8 cellular contexts compared by ENCODE assay signal in genomic region chr5:80181618-80182211, GRCh38.
DNase-seq lines count a peak whose midpoint lies in the region; ATAC-seq and TF ChIP-seq lines count a peak whose summit lies in the region.

No MANE protein-coding gene starts in this region.

- no peak overlapping the region for H3K4me3 ChIP-seq in upper lobe of left lung

- peaks cover 28 to 43% (median 33%) of the 10 kb centered on the region in 4 donors for H3K4me1 ChIP-seq in upper lobe of left lung

- no peak for TF ChIP-seq CTCF in upper lobe of left lung (IDR thresholded peaks at IDR 0.05)

- peaks cover 0 to 9% (median 0%) of the 10 kb centered on the region in 4 donors for H3K36me3 ChIP-seq in upper lobe of left lung

- H3K27ac ChIP-seq in upper lobe of left lung: peak overlapping the region; percentile 17 to 77 (median 52)

- ATAC-seq in upper lobe of left lung (ENCODE audit: low FRiP score in 2 of 2): peak; percentile 55 to 75
- ATAC-seq in GM18907 (IDR thresholded peaks at IDR 0.05; ENCODE audit: unreplicated experiment): no peak
- ATAC-seq in HG03280 (IDR thresholded peaks at IDR 0.05; ENCODE audit: unreplicated experiment): no peak
- ATAC-seq in GM21576 (IDR thresholded peaks at IDR 0.05; ENCODE audit: unreplicated experiment): no peak

- peak; percentile 39 for DNase-seq in stimulated activated CD8-positive, alpha-beta memory T cell treated with anti-CD3 and anti-CD28 coated beads, Interleukin-12 subunit alpha, Interleukin-12 subunit beta, amount 100 ng/mL, for 1 hour (ENCODE audit: low read depth)
- DNase-seq in stimulated activated CD8-positive, alpha-beta memory T cell treated with anti-CD3 and anti-CD28 coated beads, Interleukin-4, amount 100 ng/mL, for 48 hours: no peak
- DNase-seq in T-helper 2 cell: peak in 3 of 5 experiments; percentile 49 to 91 (median 59)
- peak; percentile 19 for DNase-seq in fibroblast of peridontal ligament (ENCODE audit: extremely low read depth)
- peak in 1 of 2 donors; percentile 74 for DNase-seq in upper lobe of left lung

- no peaks in the 10 kb centered on the region for H3K27me3 ChIP-seq in upper lobe of left lung

- peak in 2 of 4 donors; percentile 35 to 65 for TF ChIP-seq EP300 in upper lobe of left lung (IDR thresholded peaks at IDR 0.05)

- no peak for TF ChIP-seq POLR2A in upper lobe of left lung (IDR thresholded peaks at IDR 0.05)

- no peaks in the 10 kb centered on the region for H3K9me3 ChIP-seq in upper lobe of left lung

- WGBS in upper lobe of left lung, 2 donors: 24 to 39% methylated on average over 5 of the region's 5 CpGs

Comparison
In these comparisons a context has a peak if more than half of its experiments do, and no peak if none do; other contexts are left out.
1. ATAC-seq: peak in upper lobe of left lung (2 of 2); none in GM18907 (single experiment), HG03280 (single experiment) and GM21576 (single experiment).